In genomic region chr14:91831337-91831736, GRCh38 we compare ENCODE assay signal across 1 cellular context.
TF ChIP-seq lines count a peak whose summit lies in the region.

No MANE protein-coding gene starts in this region.

TF ChIP-seq in GM12878, 131 proteins besides CTCF, POLR2A, EP300 and RAD21 (continued from another document):
- TF ChIP-seq SKIL (IDR thresholded peaks at IDR 0.05; ENCODE audit: low read depth, poor library complexity, severe bottlenecking) (no peak), STAT3 (IDR thresholded peaks at IDR 0.05; ENCODE audit: low read depth, low read length) (no peak), PKNOX1 (IDR thresholded peaks at IDR 0.05) (no peak), SRF (IDR thresholded peaks at IDR 0.05; ENCODE audit: low read depth in 2 of 2, low read length in 2 of 2) (no peak), ZBTB33 (IDR thresholded peaks at IDR 0.05) (no peak), CHD1 (IDR thresholded peaks at IDR 0.05; ENCODE audit: low read depth, low read length) (no peak), LARP7 (IDR thresholded peaks at IDR 0.05) (no peak), NR2F1 (conservative IDR thresholded peaks at IDR 0.05) (no peak), ZNF687 (IDR thresholded peaks at IDR 0.05) (no peak), ZNF384 (IDR thresholded peaks at IDR 0.05; ENCODE audit: borderline replicate concordance, low read depth, low read length) (no peak), RELA (IDR thresholded peaks at IDR 0.05; ENCODE audit: borderline replicate concordance, partially characterized antibody) (no peak)
